20 cellular contexts compared by ENCODE assay signal in genomic region chr22:44483878-44484277, GRCh38.
"Had no signal": no experiment of that assay in that cellular context is flagged by ENCODE, and none has a peak within 500 bp of the region (broad histone marks: within the 10 kb centered on the region; RNA-seq: fewer than 3 reads in every experiment).

No MANE protein-coding gene starts in this region.

- H2AFZ ChIP-seq: neural progenitor cell had no signal

- H3K4me1 ChIP-seq: gastroesophageal sphincter, neural progenitor cell, prostate gland, right atrium auricular region, vagina had no signal

- H3K4me3 ChIP-seq: gastroesophageal sphincter, heart left ventricle, mucosa of descending colon, neural progenitor cell, prostate gland, right atrium auricular region, stomach, vagina had no signal

- H3K9me3 ChIP-seq: gastroesophageal sphincter, heart left ventricle, mucosa of descending colon, prostate gland, right atrium auricular region, stomach, vagina had no signal

- H3K27me3 ChIP-seq: gastroesophageal sphincter, heart left ventricle, neural progenitor cell, right atrium auricular region, stomach, vagina had no signal

- H3K36me3 ChIP-seq: neural progenitor cell, prostate gland, right atrium auricular region had no signal

- H3K27ac ChIP-seq: gastroesophageal sphincter, heart left ventricle, neural progenitor cell, prostate gland, right atrium auricular region, stomach, vagina had no signal

- ATAC-seq: gastroesophageal sphincter, heart left ventricle, mucosa of descending colon had no signal

- H3K9ac ChIP-seq: neural progenitor cell had no signal

- FAIRE-seq: bronchial epithelial cell, endometrium, small intestine had no signal

- DNase-seq: activated CD4-positive, CD25-positive, alpha-beta regulatory T cell treated with anti-CD3 and anti-CD28 coated beads, Interleukin-2, amount 50 U/mL, for 72 hours; cerebellar nuclear complex; cortex of kidney; erythroblast; heart left ventricle; kidney glomerular epithelial cell; mesenchymal stem cell; mucosa of descending colon; naive B cell; small intestine; stimulated activated CD4-positive, alpha-beta T cell treated with anti-CD3 and anti-CD28 coated beads, Interleukin-4, amount 100 ng/mL, for 1 hour; stomach; trophoblast cell had no signal

- H3K4me2 ChIP-seq: neural progenitor cell had no signal
